8 cellular contexts compared by ENCODE assay signal in genomic region chr4:128385683-128386304, GRCh38.
DNase-seq lines count a peak whose midpoint lies in the region; ATAC-seq and TF ChIP-seq lines count a peak whose summit lies in the region.

No MANE protein-coding gene starts in this region.

- H3K4me1 ChIP-seq in neural progenitor cell = no peaks in the 10 kb centered on the region

- no peak overlapping the region for H3K4me3 ChIP-seq in choroid plexus epithelial cell (ENCODE audit: low read depth, low read length)
- no peak overlapping the region for H3K4me3 ChIP-seq in neural progenitor cell

- H3K27me3 ChIP-seq in neural progenitor cell = no peaks in the 10 kb centered on the region

- no peaks in the 10 kb centered on the region for H3K9me3 ChIP-seq in neural progenitor cell (ENCODE audit: low read depth)

- H3K4me1 Mint-ChIP-seq in neural progenitor cell = peaks cover 15% of the 10 kb centered on the region

- H3K4me3 Mint-ChIP-seq in neural progenitor cell = no peak overlapping the region

- POLR2A ChIA-PET in GM10248 (lab: Yijun Ruan, JAX) = no interaction called here

- peak overlapping the region; percentile 54 for H3K27ac Mint-ChIP-seq in neural progenitor cell

- H3K27ac ChIP-seq in neural progenitor cell = no peak overlapping the region

- no peaks in the 10 kb centered on the region for H3K36me3 ChIP-seq in neural progenitor cell

- CTCF ChIA-PET in GM10248 (lab: Yijun Ruan, JAX) = interaction anchor here (0.7 to 2.0 kb wide), 5 partner anchors 8 to 21 kb away, joined by 3 to 6 read pairs (median 3); no protein-coding TSS in a partner anchor

- H3K27me3 Mint-ChIP-seq in neural progenitor cell (ENCODE audit: insufficient read depth, low read depth) = peaks cover 3% of the 10 kb centered on the region

- H3K79me2 ChIP-seq in neural progenitor cell (ENCODE audit: low read depth) = no peaks in the 10 kb centered on the region

- H3K4me2 ChIP-seq in neural progenitor cell = no peak overlapping the region

- TF ChIP-seq CTCF in GM10248 (IDR thresholded peaks at IDR 0.05; ENCODE audit: control extremely low read depth, extremely low read depth, low read depth, missing control alignments) = peak; percentile 8
- TF ChIP-seq CTCF in choroid plexus epithelial cell (conservative IDR thresholded peaks at IDR 0.05; ENCODE audit: low read depth, low read length) = peak; percentile 52
- peak; percentile 18 for TF ChIP-seq CTCF in neural progenitor cell (IDR thresholded peaks at IDR 0.05)

- H2AFZ ChIP-seq in neural progenitor cell (replicated peaks) = no peak overlapping the region

- H3F3A ChIP-seq in neural progenitor cell (ENCODE audit: low read depth) = no peaks in the 10 kb centered on the region

- H3K9me3 Mint-ChIP-seq in neural progenitor cell = no peaks in the 10 kb centered on the region

- DNase-seq in GM10248 (ENCODE audit: extremely low spot score) (no peak), NCI-H1417 treated with DMSO at 0.1 percent for 48 hours (lab: John Stamatoyannopoulos, UW) (peak; percentile 63), choroid plexus epithelial cell (ENCODE audit: low read depth) (peak; percentile 87), neural progenitor cell (ENCODE audit: low spot score) (no peak), ecto neural progenitor cell (ENCODE audit: low spot score) (no peak)
- no peak for DNase-seq in effector CD8-positive, alpha-beta T cell (lab: John Stamatoyannopoulos, UW)

- ATAC-seq in GM18870 (IDR thresholded peaks at IDR 0.05; ENCODE audit: unreplicated experiment) = no peak
- ATAC-seq in HG03565 (IDR thresholded peaks at IDR 0.05; ENCODE audit: unreplicated experiment) = no peak

- H3K36me3 Mint-ChIP-seq in neural progenitor cell = no peaks in the 10 kb centered on the region

- no peaks in the 10 kb centered on the region for H4K20me1 ChIP-seq in neural progenitor cell (ENCODE audit: low read depth)

- no peak overlapping the region for H3K9ac ChIP-seq in neural progenitor cell

Comparison
In these comparisons a context has a peak if more than half of its experiments do, and no peak if none do; other contexts are left out.
1. DNase-seq: peak in NCI-H1417 treated with DMSO at 0.1 percent for 48 hours (single experiment) and choroid plexus epithelial cell (single experiment); none in GM10248 (single experiment), neural progenitor cell (single experiment), ecto neural progenitor cell (single experiment) and effector CD8-positive, alpha-beta T cell (single experiment).
2. Peak in every context shown above with its lines, with median percentiles within 50 percentile points of each other: CTCF ChIP-seq.